22 cellular contexts compared by ENCODE assay signal in the genomic region with DNA sequence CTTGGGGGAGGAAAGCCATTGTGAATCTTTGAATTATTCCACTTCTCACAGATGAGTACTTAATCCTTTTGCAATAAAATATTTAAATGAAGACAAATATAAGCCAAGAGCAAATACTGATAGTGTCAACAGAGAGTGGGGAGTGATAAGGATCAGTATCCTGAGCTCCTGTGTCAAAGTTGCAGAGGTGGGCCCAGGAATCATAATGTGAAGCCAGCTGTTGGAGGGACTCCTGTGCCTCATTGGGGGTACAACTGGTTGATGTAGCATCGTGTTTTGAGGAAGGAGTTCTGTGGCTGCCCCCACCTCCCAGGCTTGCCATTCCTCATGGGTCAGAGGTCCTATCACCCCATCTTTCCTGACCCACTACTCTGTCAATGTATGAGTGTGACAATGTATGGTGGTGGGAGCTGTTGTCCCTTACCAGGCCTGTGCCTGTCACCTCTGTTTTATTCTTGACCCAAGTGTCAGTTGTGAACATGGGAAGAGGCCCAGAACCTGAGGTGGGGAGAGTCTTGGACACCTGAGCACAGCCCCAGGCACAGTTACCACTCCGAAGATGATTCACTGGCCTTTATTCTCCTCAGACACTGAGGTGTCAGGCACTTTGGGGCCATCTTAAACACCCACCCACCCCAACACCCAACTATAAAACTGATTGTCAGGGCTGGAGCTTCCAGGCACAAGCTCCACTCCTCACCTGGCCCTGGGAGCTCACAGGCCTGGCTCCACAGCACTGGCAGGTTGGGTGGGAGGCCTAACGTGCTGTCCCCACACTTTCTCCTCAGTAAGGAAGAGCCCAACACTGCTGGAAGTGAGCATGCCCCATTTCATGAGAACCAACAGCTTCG. TPM values are rescaled to one million over a fixed set of nuclear protein-coding genes. Genes with fewer than 3 reads are reported as not detected.
DNase-seq lines count a peak whose midpoint lies in the region; ATAC-seq and TF ChIP-seq lines count a peak whose summit lies in the region.
"Had no signal": no experiment of that assay in that cellular context is flagged by ENCODE, and none has a peak within 500 bp of the region (broad histone marks: within the 10 kb centered on the region; RNA-seq: fewer than 3 reads in every experiment).

No MANE protein-coding gene starts in this region.

- intact Hi-C loops in activated CD8-positive, alpha-beta T cell treated with anti-CD3 and anti-CD28 coated beads for 36 hours (cut with micrococcal nuclease), result no loop called here
- intact Hi-C loops in stomach (cut with DNase I; ENCODE audit: low total_unique reads), result no loop called here

- no peak for TF ChIP-seq CTCF in activated CD8-positive, alpha-beta T cell treated with anti-CD3 and anti-CD28 coated beads for 36 hours (IDR thresholded peaks at IDR 0.05)
- no peak for TF ChIP-seq CTCF in stomach (IDR thresholded peaks at IDR 0.05)

- ATAC-seq in activated CD8-positive, alpha-beta T cell treated with anti-CD3 and anti-CD28 coated beads, Interleukin-2, amount 10 ng/mL, durations not matched to agents 7 days and 5 days, result no peak
- no peak for ATAC-seq in activated CD8-positive, alpha-beta T cell treated with anti-CD3 and anti-CD28 coated beads for 36 hours

- no peak overlapping the region for H3K4me3 Mint-ChIP-seq in activated CD8-positive, alpha-beta T cell treated with anti-CD3 and anti-CD28 coated beads, Interleukin-2, amount 10 ng/mL, durations not matched to agents 7 days and 5 days
- no peak overlapping the region for H3K4me3 Mint-ChIP-seq in activated CD8-positive, alpha-beta T cell treated with anti-CD3 and anti-CD28 coated beads for 36 hours
- H3K4me3 Mint-ChIP-seq: CD4-positive, alpha-beta T cell had no signal

- peaks cover 0 to 8% (median under 1%) of the 10 kb centered on the region in 4 donors for H3K4me1 ChIP-seq in stomach

- TF ChIP-seq EP300 in stomach (IDR thresholded peaks at IDR 0.05), result no peak

- no peaks in the 10 kb centered on the region for H3K27me3 Mint-ChIP-seq in activated CD8-positive, alpha-beta T cell treated with anti-CD3 and anti-CD28 coated beads, Interleukin-2, amount 10 ng/mL, durations not matched to agents 7 days and 5 days (ENCODE audit: low read depth)
- no peaks in the 10 kb centered on the region for H3K27me3 Mint-ChIP-seq in activated CD8-positive, alpha-beta T cell treated with anti-CD3 and anti-CD28 coated beads for 36 hours
- H3K27me3 Mint-ChIP-seq: CD4-positive, alpha-beta T cell; IgD-negative memory B cell had no signal

- H3K27ac Mint-ChIP-seq in activated CD8-positive, alpha-beta T cell treated with anti-CD3 and anti-CD28 coated beads, Interleukin-2, amount 10 ng/mL, durations not matched to agents 7 days and 5 days, result no peak overlapping the region
- H3K27ac Mint-ChIP-seq in activated CD8-positive, alpha-beta T cell treated with anti-CD3 and anti-CD28 coated beads for 36 hours, result no peak overlapping the region
- H3K27ac Mint-ChIP-seq: CD4-positive, alpha-beta T cell; IgD-negative memory B cell had no signal

- H3K27me3 ChIP-seq in stomach, result no peaks in the 10 kb centered on the region
- H3K27me3 ChIP-seq: BLaER1 treated with 17β-estradiol and CSF1 and Interleukin-3, amounts not matched to agents 10 nM and 100 nM had no signal

- peaks cover 0 to 48% (median 35%) of the 10 kb centered on the region in 4 donors for H3K36me3 ChIP-seq in stomach

- H3K9me3 Mint-ChIP-seq in activated CD8-positive, alpha-beta T cell treated with anti-CD3 and anti-CD28 coated beads, Interleukin-2, amount 10 ng/mL, durations not matched to agents 7 days and 5 days (ENCODE audit: insufficient read depth), result peaks cover 11% of the 10 kb centered on the region
- H3K9me3 Mint-ChIP-seq in activated CD8-positive, alpha-beta T cell treated with anti-CD3 and anti-CD28 coated beads for 36 hours, result peaks cover 5% of the 10 kb centered on the region
- H3K9me3 Mint-ChIP-seq: CD4-positive, alpha-beta T cell had no signal

- TF ChIP-seq POLR2A in stomach (IDR thresholded peaks at IDR 0.05), result no peak

- no peak overlapping the region for H3K27ac ChIP-seq in stomach
- H3K27ac ChIP-seq: BLaER1 treated with 17β-estradiol and CSF1 and Interleukin-3, amounts not matched to agents 10 nM and 100 nM; KMS-11; PC-9; SK-N-MC had no signal

- DNase-seq in activated CD8-positive, alpha-beta T cell treated with anti-CD3 and anti-CD28 coated beads, Interleukin-2, amount 10 ng/mL, durations not matched to agents 7 days and 5 days, result peak; percentile 8
- DNase-seq in activated CD8-positive, alpha-beta T cell treated with anti-CD3 and anti-CD28 coated beads for 36 hours, result no peak
- peak; percentile 18 for DNase-seq in D341Med (ENCODE audit: low spot score)
- peak; percentile 25 for DNase-seq in ecto neural progenitor cell (ENCODE audit: low spot score)
- DNase-seq in stomach, result peak; percentile 16
- DNase-seq in A172 (ENCODE audit: low spot score), result no peak
- no peak for DNase-seq in RKO (ENCODE audit: low spot score)
- DNase-seq: AML-193; CD4-positive, alpha-beta T cell; GOT3; HCEC 1CT; MM.1S; NCI-H2029; NCI-H446; NCI-H524 treated with DMSO at 0.1 percent for 48 hours; PC-9; RPMI8226; SHP77 had no signal

- peaks cover 15% of the 10 kb centered on the region for H3K36me3 Mint-ChIP-seq in activated CD8-positive, alpha-beta T cell treated with anti-CD3 and anti-CD28 coated beads, Interleukin-2, amount 10 ng/mL, durations not matched to agents 7 days and 5 days (ENCODE audit: low read depth)
- H3K36me3 Mint-ChIP-seq in activated CD8-positive, alpha-beta T cell treated with anti-CD3 and anti-CD28 coated beads for 36 hours (ENCODE audit: low read depth), result peaks cover 18% of the 10 kb centered on the region

- WGBS in stomach, 5 donors, result 95 to 100% (median 98%) methylated on average over 2 to 4 of the region's 4 CpGs

- H3K4me3 ChIP-seq in stomach, result no peak overlapping the region
- H3K4me3 ChIP-seq: PC-9, SK-N-MC had no signal

- POLR2A ChIA-PET in activated CD8-positive, alpha-beta T cell treated with anti-CD3 and anti-CD28 coated beads, Interleukin-2, amount 10 ng/mL, durations not matched to agents 7 days and 5 days (lab: Charles Lee), result no interaction called here
- POLR2A ChIA-PET in activated CD8-positive, alpha-beta T cell treated with anti-CD3 and anti-CD28 coated beads for 36 hours (lab: Charles Lee), result no interaction called here

- no peaks in the 10 kb centered on the region for H3K4me1 Mint-ChIP-seq in activated CD8-positive, alpha-beta T cell treated with anti-CD3 and anti-CD28 coated beads, Interleukin-2, amount 10 ng/mL, durations not matched to agents 7 days and 5 days (ENCODE audit: low read depth)
- peaks cover 1% of the 10 kb centered on the region for H3K4me1 Mint-ChIP-seq in activated CD8-positive, alpha-beta T cell treated with anti-CD3 and anti-CD28 coated beads for 36 hours (ENCODE audit: low read depth)
- H3K4me1 Mint-ChIP-seq: IgD-negative memory B cell had no signal

- CTCF ChIA-PET in activated CD8-positive, alpha-beta T cell treated with anti-CD3 and anti-CD28 coated beads, Interleukin-2, amount 10 ng/mL, durations not matched to agents 7 days and 5 days (lab: Charles Lee), result no interaction called here
- CTCF ChIA-PET in activated CD8-positive, alpha-beta T cell treated with anti-CD3 and anti-CD28 coated beads for 36 hours (lab: Charles Lee), result interaction anchor here (1.0 to 1.2 kb wide), 2 partner anchors 130 to 241 kb away, joined by 3 read pairs; no protein-coding TSS in a partner anchor

- peaks cover 0 to 45% (median 17%) of the 10 kb centered on the region in 4 donors for H3K9me3 ChIP-seq in stomach

RNA-seq across cellular contexts. Expression of gene KCNQ1OT1, which starts 38.4 kb away (rescaled TPM):
- under 1 TPM; 0.24 to 0.26 TPM for total RNA-seq in activated CD8-positive, alpha-beta T cell treated with anti-CD3 and anti-CD28 coated beads, Interleukin-2, amount 10 ng/mL, durations not matched to agents 7 days and 5 days
- under 1 TPM; 0.22 to 0.23 TPM for total RNA-seq in activated CD8-positive, alpha-beta T cell treated with anti-CD3 and anti-CD28 coated beads for 36 hours
- total RNA-seq in stomach, result 10 to 100 TPM in 1 of 5 donors, 1 to 10 TPM in 4; 2.2 to 15.1 (median 2.3) TPM
- polyA plus RNA-seq in stomach, result under 1 TPM; under 0.01 to 0.12 (median 0.05) TPM
- 0.81 and 1.1 TPM in 2 replicates for total RNA-seq in A172 (2014; rRNA removed; shearing (Covaris generic))

Comparison
In these comparisons a context has a peak if more than half of its experiments do, and no peak if none do; other contexts are left out.
1. DNase-seq: peak in activated CD8-positive, alpha-beta T cell treated with anti-CD3 and anti-CD28 coated beads, Interleukin-2, amount 10 ng/mL, durations not matched to agents 7 days and 5 days (single experiment), D341Med (single experiment), ecto neural progenitor cell (single experiment) and stomach (single experiment); none in activated CD8-positive, alpha-beta T cell treated with anti-CD3 and anti-CD28 coated beads for 36 hours (single experiment), A172 (single experiment) and RKO (single experiment).